ENCODE assay signal across 25 cellular contexts in the genomic region with DNA sequence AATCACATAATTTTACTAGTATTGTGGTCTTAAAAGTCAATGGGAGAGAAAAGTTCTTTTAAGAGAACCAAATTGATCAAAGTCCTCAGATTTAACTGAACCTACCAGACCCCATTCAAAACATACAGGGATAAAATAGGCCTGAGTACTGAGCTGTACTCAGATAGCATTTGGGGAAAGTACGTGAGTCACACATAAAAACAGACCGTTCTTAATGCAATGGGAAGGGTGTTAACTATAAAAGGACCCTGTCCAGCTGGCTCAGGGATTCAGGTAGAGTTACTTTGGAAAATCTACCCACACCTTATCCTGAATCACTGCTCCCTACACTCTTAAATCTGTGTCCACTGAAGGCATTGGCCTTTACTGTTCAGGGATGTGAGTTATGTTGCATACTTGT.
"Had no signal": no experiment of that assay in that cellular context is flagged by ENCODE, and none has a peak within 500 bp of the region (broad histone marks: within the 10 kb centered on the region; RNA-seq: fewer than 3 reads in every experiment).

No MANE protein-coding gene starts in this region.

- H3K9me3 Mint-ChIP-seq: activated naive CD4-positive, alpha-beta T cell treated with anti-CD3 and anti-CD28 coated beads for 36 hours; activated T-helper 17 cell treated with anti-CD3 and anti-CD28 coated beads, Interleukin-2, amount 50 U/mL, for 72 hours had no signal

- H3K9me3 ChIP-seq: Peyer's patch had no signal

- ATAC-seq: activated CD4-positive, alpha-beta T cell treated with anti-CD3 and anti-CD28 coated beads for 36 hours; activated T-helper 17 cell treated with anti-CD3 and anti-CD28 coated beads, Interleukin-2, amount 50 U/mL, for 72 hours; T-helper 17 cell had no signal

- DNase-seq: activated CD4-positive, alpha-beta memory T cell treated with anti-CD3 and anti-CD28 coated beads, Interleukin-2, amount 10 ng/mL, durations not matched to agents 7 days and 5 days; activated CD4-positive, alpha-beta T cell treated with anti-CD3 and anti-CD28 coated beads for 36 hours; activated CD4-positive, alpha-beta T cell treated with anti-CD3 and anti-CD28 coated beads, Interleukin-2, amount 50 U/mL, for 1 hour; activated gamma-delta T cell; activated naive CD4-positive, alpha-beta T cell treated with anti-CD3 and anti-CD28 coated beads for 36 hours; activated T-cell treated with anti-CD3 and anti-CD28 coated beads for 4 hours; activated T-cell treated with anti-CD3 and anti-CD28 coated beads, Interleukin-2, amount 50 U/mL, for 48 hours; amygdala; central memory CD4-positive, alpha-beta T cell; KG1; NCI-H1048; NCI-H2029; NCI-H2107; NCI-H510A treated with DMSO at 0.1 percent for 48 hours; NK-92 treated with Interleukin-12 subunit alpha and Interleukin-12 subunit beta, amount 100 ng/mL, for 24 hours; OCI-M1; Peyer's patch; SHP77 treated with DMSO at 0.1 percent for 48 hours; T-helper 17 cell; T1000 had no signal

- H3K27ac ChIP-seq: Peyer's patch, RWPE1, VCaP had no signal

- H3K27ac Mint-ChIP-seq: activated CD4-positive, alpha-beta memory T cell treated with anti-CD3 and anti-CD28 coated beads, Interleukin-2, amount 10 ng/mL, durations not matched to agents 7 days and 5 days; activated CD4-positive, alpha-beta T cell treated with anti-CD3 and anti-CD28 coated beads for 36 hours; activated naive CD4-positive, alpha-beta T cell treated with anti-CD3 and anti-CD28 coated beads for 36 hours; activated naive CD8-positive, alpha-beta T cell; activated T-helper 17 cell treated with anti-CD3 and anti-CD28 coated beads, Interleukin-2, amount 50 U/mL, for 72 hours; T-helper 17 cell had no signal

- H3K27me3 ChIP-seq: Peyer's patch had no signal

- H3K4me1 Mint-ChIP-seq: activated CD4-positive, alpha-beta memory T cell treated with anti-CD3 and anti-CD28 coated beads, Interleukin-2, amount 10 ng/mL, durations not matched to agents 7 days and 5 days; activated CD4-positive, alpha-beta T cell treated with anti-CD3 and anti-CD28 coated beads for 36 hours; activated T-helper 17 cell treated with anti-CD3 and anti-CD28 coated beads, Interleukin-2, amount 50 U/mL, for 72 hours had no signal

- H3K4me3 Mint-ChIP-seq: activated CD4-positive, alpha-beta memory T cell treated with anti-CD3 and anti-CD28 coated beads, Interleukin-2, amount 10 ng/mL, durations not matched to agents 7 days and 5 days; activated CD4-positive, alpha-beta T cell treated with anti-CD3 and anti-CD28 coated beads for 36 hours; activated naive CD4-positive, alpha-beta T cell treated with anti-CD3 and anti-CD28 coated beads for 36 hours; activated naive CD8-positive, alpha-beta T cell; activated T-helper 17 cell treated with anti-CD3 and anti-CD28 coated beads, Interleukin-2, amount 50 U/mL, for 72 hours; IgD-negative memory B cell; T-helper 17 cell had no signal

- H3K27me3 Mint-ChIP-seq: activated CD4-positive, alpha-beta memory T cell treated with anti-CD3 and anti-CD28 coated beads, Interleukin-2, amount 10 ng/mL, durations not matched to agents 7 days and 5 days; IgD-negative memory B cell had no signal

- H3K36me3 Mint-ChIP-seq: activated naive CD8-positive, alpha-beta T cell; IgD-negative memory B cell had no signal

- H3K4me3 ChIP-seq: Peyer's patch had no signal
